Comparison of ENCODE assay signal across 10 cellular contexts in the genomic region with DNA sequence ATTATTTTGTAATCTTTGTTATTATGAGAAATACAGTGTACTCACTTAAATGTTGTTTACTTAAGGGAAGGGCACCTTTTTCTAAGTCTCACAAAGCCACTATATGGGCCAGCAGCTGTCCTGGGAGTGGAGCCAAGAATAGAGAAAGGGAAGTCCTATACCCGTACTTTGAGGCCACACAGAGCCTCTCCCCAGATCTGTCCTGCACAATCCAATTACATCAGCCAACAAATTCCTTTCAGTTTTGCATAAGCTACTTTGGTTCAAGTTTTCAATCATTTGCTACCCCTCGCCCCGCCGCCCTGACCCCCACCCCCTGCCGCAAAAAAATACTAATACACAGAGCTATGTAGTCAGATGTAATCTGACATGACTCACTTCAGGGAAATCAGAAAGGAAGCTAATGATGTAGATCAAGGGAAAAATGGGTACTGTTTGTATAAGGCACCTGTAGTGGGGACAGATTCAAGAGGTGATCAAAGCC.
A peak's percentile ranks its signal among the peaks of the same experiment; 100 is the strongest.
DNase-seq lines count a peak whose midpoint lies in the region; ATAC-seq and TF ChIP-seq lines count a peak whose summit lies in the region.
"Had no signal": no experiment of that assay in that cellular context is flagged by ENCODE, and none has a peak within 500 bp of the region (broad histone marks: within the 10 kb centered on the region; RNA-seq: fewer than 3 reads in every experiment).

No MANE protein-coding gene starts in this region.

- BruUV-seq in Calu3 (replicated peaks; lab: Mats Ljungman, UMichigan), result no TSS peak

- ATAC-seq in lung (ENCODE audit: insufficient read depth, low FRiP score), result peak; percentile 70
- ATAC-seq in GM21447 (IDR thresholded peaks at IDR 0.05; ENCODE audit: unreplicated experiment), result no peak

- no peaks in the 10 kb centered on the region for H3K4me1 ChIP-seq in lung (ENCODE audit: control insufficient read depth in 2 of 2, insufficient read depth in 2 of 2, low read length in 2 of 2)
- H3K4me1 ChIP-seq: SJSA1 had no signal

- H3K4me3 ChIP-seq in cardiac fibroblast (replicated peaks in 1 of 2; ENCODE audit: low read depth in 2 of 2, low read length in 2 of 2) (no peak overlapping the region), lung (no peak overlapping the region)
- H3K4me3 ChIP-seq: SJSA1 had no signal

- WGBS in lung, 2 donors, result 18 to 26% methylated on average over 5 of the region's 5 CpGs

- H3K4me1 Mint-ChIP-seq in Calu3 (ENCODE audit: low read depth, unreplicated experiment), result peaks cover 36% of the 10 kb centered on the region
- H3K4me1 Mint-ChIP-seq in activated T-helper 2 cell treated with anti-CD3 and anti-CD28 coated beads, Interferon-gamma antibody, Interleukin-2, Interleukin-4, amounts not matched to agents 10 μg/mL and 5 μg/mL and 100 μg/mL, durations not matched to agents 14 hours and 24 hours and 36 hours (ENCODE audit: low read depth), result peaks cover 1% of the 10 kb centered on the region

- H3K27me3 ChIP-seq in lung (ENCODE audit: control insufficient read depth, insufficient read depth), result no peaks in the 10 kb centered on the region
- H3K27me3 ChIP-seq: SJSA1 had no signal

- DNase-seq in Calu3, result peak; percentile 81
- peak; percentile 74 for DNase-seq in NCI-H146 treated with DMSO at 0.1 percent for 48 hours (lab: John Stamatoyannopoulos, UW; ENCODE audit: unreplicated experiment)
- peak; percentile 60 to 69 for DNase-seq in cardiac fibroblast (ENCODE audit: low read depth in 2 of 2)
- DNase-seq in lung (ENCODE audit: low spot score), result no peak
- no peak for DNase-seq in activated T-helper 2 cell treated with anti-CD3 and anti-CD28 coated beads, Interferon-gamma antibody, Interleukin-2, Interleukin-4, amounts not matched to agents 10 μg/mL and 5 μg/mL and 100 μg/mL, durations not matched to agents 14 hours and 24 hours and 36 hours (ENCODE audit: low spot score)
- no peak for DNase-seq in activated effector memory CD4-positive, alpha-beta T cell treated with Interleukin-2 at 50 U/mL for 16 hours
- no peak for DNase-seq in stimulated activated CD4-positive, alpha-beta T cell treated with anti-CD3 and anti-CD28 coated beads, Interleukin-15, amount 100 ng/mL, for 24 hours
- DNase-seq: activated T-cell treated with anti-CD3 and anti-CD28 coated beads, Interleukin-2, amount 50 U/mL, for 1 hour had no signal

- no peaks in the 10 kb centered on the region for H3K27me3 Mint-ChIP-seq in Calu3 (ENCODE audit: unreplicated experiment)
- H3K27me3 Mint-ChIP-seq in activated T-helper 2 cell treated with anti-CD3 and anti-CD28 coated beads, Interferon-gamma antibody, Interleukin-2, Interleukin-4, amounts not matched to agents 10 μg/mL and 5 μg/mL and 100 μg/mL, durations not matched to agents 14 hours and 24 hours and 36 hours (ENCODE audit: low read depth), result no peaks in the 10 kb centered on the region

- peak overlapping the region in 1 of 2 donors; percentile 22 for H3K27ac ChIP-seq in lung (ENCODE audit: low read depth in 1 of 2, low read length in 1 of 2)
- H3K27ac ChIP-seq: SJSA1 had no signal

- TF ChIP-seq CTCF in Calu3 (IDR thresholded peaks at IDR 0.05; ENCODE audit: unreplicated experiment) (no peak), cardiac fibroblast (IDR thresholded peaks at IDR 0.05; ENCODE audit: low read depth, low read length) (no peak), lung (IDR thresholded peaks at IDR 0.05; ENCODE audit: control extremely low read depth, extremely low read depth) (no peak)

- CTCF ChIA-PET in Calu3 (lab: Charles Lee), result interaction anchor here (0.8 to 1.1 kb wide), 5 partner anchors 9 to 97 kb away, joined by 3 to 5 read pairs (median 4); no protein-coding TSS in a partner anchor

- H3K36me3 ChIP-seq in lung (ENCODE audit: control insufficient read depth in 2 of 2, insufficient read depth in 2 of 2, low read length in 2 of 2), result no peaks in the 10 kb centered on the region
- H3K36me3 ChIP-seq: SJSA1 had no signal

- H3K9me3 Mint-ChIP-seq in Calu3 (ENCODE audit: low read depth, unreplicated experiment), result peaks cover 4% of the 10 kb centered on the region
- peaks cover 18% of the 10 kb centered on the region for H3K9me3 Mint-ChIP-seq in activated T-helper 2 cell treated with anti-CD3 and anti-CD28 coated beads, Interferon-gamma antibody, Interleukin-2, Interleukin-4, amounts not matched to agents 10 μg/mL and 5 μg/mL and 100 μg/mL, durations not matched to agents 14 hours and 24 hours and 36 hours

- H3K36me3 Mint-ChIP-seq in Calu3 (ENCODE audit: insufficient read depth, unreplicated experiment), result peaks cover 11% of the 10 kb centered on the region
- no peaks in the 10 kb centered on the region for H3K36me3 Mint-ChIP-seq in activated T-helper 2 cell treated with anti-CD3 and anti-CD28 coated beads, Interferon-gamma antibody, Interleukin-2, Interleukin-4, amounts not matched to agents 10 μg/mL and 5 μg/mL and 100 μg/mL, durations not matched to agents 14 hours and 24 hours and 36 hours (ENCODE audit: low read depth)

- intact Hi-C loops in Calu3 (cut with micrococcal nuclease; ENCODE audit: unreplicated experiment), result loop anchor here (2.0 to 5.0 kb wide), 4 partner anchors 44 to 117 kb away; no protein-coding TSS in a partner anchor
- intact Hi-C loops in activated T-helper 2 cell treated with anti-CD3 and anti-CD28 coated beads, Interferon-gamma antibody, Interleukin-2, Interleukin-4, amounts not matched to agents 10 μg/mL and 5 μg/mL and 100 μg/mL, durations not matched to agents 14 hours and 24 hours and 36 hours (cut with micrococcal nuclease), result no loop called here

- H3K9me3 ChIP-seq in lung (ENCODE audit: control insufficient read depth in 2 of 2, insufficient read depth in 1 of 2, low read length in 1 of 2), result peaks cover 3 to 4% of the 10 kb centered on the region in 2 donors
- H3K9me3 ChIP-seq: SJSA1 had no signal

- H3K4me3 Mint-ChIP-seq in Calu3 (ENCODE audit: low read depth, unreplicated experiment), result peak overlapping the region; percentile 7
- no peak overlapping the region for H3K4me3 Mint-ChIP-seq in activated T-helper 2 cell treated with anti-CD3 and anti-CD28 coated beads, Interferon-gamma antibody, Interleukin-2, Interleukin-4, amounts not matched to agents 10 μg/mL and 5 μg/mL and 100 μg/mL, durations not matched to agents 14 hours and 24 hours and 36 hours (ENCODE audit: low read depth)

- peak overlapping the region; percentile 84 for H3K27ac Mint-ChIP-seq in Calu3 (ENCODE audit: unreplicated experiment)
- H3K27ac Mint-ChIP-seq in activated T-helper 2 cell treated with anti-CD3 and anti-CD28 coated beads, Interferon-gamma antibody, Interleukin-2, Interleukin-4, amounts not matched to agents 10 μg/mL and 5 μg/mL and 100 μg/mL, durations not matched to agents 14 hours and 24 hours and 36 hours, result no peak overlapping the region

Comparison
In these comparisons a context has a peak if more than half of its experiments do, and no peak if none do; other contexts are left out.
1. DNase-seq: peak in Calu3 (single experiment), NCI-H146 treated with DMSO at 0.1 percent for 48 hours (single experiment) and cardiac fibroblast (2 of 2); none in lung (single experiment), activated T-helper 2 cell treated with anti-CD3 and anti-CD28 coated beads, Interferon-gamma antibody, Interleukin-2, Interleukin-4, amounts not matched to agents 10 μg/mL and 5 μg/mL and 100 μg/mL, durations not matched to agents 14 hours and 24 hours and 36 hours (single experiment), activated effector memory CD4-positive, alpha-beta T cell treated with Interleukin-2 at 50 U/mL for 16 hours (single experiment) and stimulated activated CD4-positive, alpha-beta T cell treated with anti-CD3 and anti-CD28 coated beads, Interleukin-15, amount 100 ng/mL, for 24 hours (single experiment).